Comparison of ENCODE assay signal across 8 cellular contexts in the genomic region with DNA sequence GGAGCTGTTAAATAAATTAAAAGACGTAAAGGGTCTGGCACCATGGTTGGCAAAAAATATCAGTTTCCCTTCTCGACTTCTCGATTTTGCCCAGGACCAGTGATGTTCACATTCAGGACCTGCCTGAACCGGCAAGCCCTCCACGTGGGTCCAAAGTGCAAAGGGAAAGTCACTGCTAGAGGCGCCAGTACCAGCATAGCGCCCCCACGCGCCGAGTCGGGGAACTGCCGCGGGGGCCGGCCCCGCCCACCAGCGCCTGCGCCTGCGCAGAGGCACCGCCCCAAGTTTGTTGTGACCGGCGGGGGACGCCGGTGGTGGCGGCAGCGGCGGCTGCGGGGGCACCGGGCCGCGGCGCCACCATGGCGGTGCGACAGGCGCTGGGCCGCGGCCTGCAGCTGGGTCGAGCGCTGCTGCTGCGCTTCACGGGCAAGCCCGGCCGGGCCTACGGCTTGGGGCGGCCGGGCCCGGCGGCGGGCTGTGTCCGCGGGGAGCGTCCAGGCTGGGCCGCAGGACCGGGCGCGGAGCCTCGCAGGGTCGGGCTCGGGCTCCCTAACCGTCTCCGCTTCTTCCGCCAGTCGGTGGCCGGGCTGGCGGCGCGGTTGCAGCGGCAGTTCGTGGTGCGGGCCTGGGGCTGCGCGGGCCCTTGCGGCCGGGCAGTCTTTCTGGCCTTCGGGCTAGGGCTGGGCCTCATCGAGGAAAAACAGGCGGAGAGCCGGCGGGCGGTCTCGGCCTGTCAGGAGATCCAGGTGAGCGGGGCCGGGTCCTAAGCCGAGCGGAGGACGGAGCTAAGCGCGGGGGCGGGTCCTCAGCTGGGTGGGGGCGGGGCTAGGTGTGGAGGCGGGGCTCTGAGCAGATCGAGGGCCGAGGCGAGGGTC. TPM values are rescaled to one million over a fixed set of nuclear protein-coding genes. Genes with fewer than 3 reads are reported as not detected.
DNase-seq lines count a peak whose midpoint lies in the region; ATAC-seq and TF ChIP-seq lines count a peak whose summit lies in the region.

A gene (plus strand): TSS at position 269 of the 875 bp plus-strand sequence. CDS start 91 bp downstream, at position 360.

- H3K9me3 ChIP-seq in mucosa of stomach (ENCODE audit: control insufficient read depth, low read length): no peaks in the 10 kb centered on the region

- H3K4me3 ChIP-seq in AG09309 (ENCODE audit: control insufficient read depth, low read depth, low read length) (peak within 1 kb of the TSS; percentile 66), mucosa of stomach (ENCODE audit: low read length) (peak within 1 kb of the TSS; percentile 86)

- DNase-seq in AG09309 (ENCODE audit: low read depth) (no peak), HuH-7 (ENCODE audit: low spot score) (peak; percentile 81), OCI-M1 (lab: John Stamatoyannopoulos, UW) (peak; percentile 92)
- DNase-seq in activated T-cell treated with anti-CD3 and anti-CD28 coated beads, Interleukin-2, amount 50 U/mL, for 48 hours: peak; percentile 98 to 99
- DNase-seq in stimulated activated CD8-positive, alpha-beta memory T cell treated with anti-CD3 and anti-CD28 coated beads, Interleukin-4, amount 100 ng/mL, for 48 hours: peak; percentile 93

- H3K27me3 ChIP-seq in mucosa of stomach (ENCODE audit: control insufficient read depth, insufficient read depth, low read length): peaks cover 4% of the 10 kb centered on the region

- peak; percentile 87 for ATAC-seq in esophagus mucosa

- TF ChIP-seq CTCF in AG09309 (IDR thresholded peaks at IDR 0.05; ENCODE audit: control insufficient read depth, insufficient read depth, low read depth, low read length, missing control alignments): peak; percentile 80

- H3K4me1 ChIP-seq in mucosa of stomach (ENCODE audit: control insufficient read depth, insufficient read depth, low read length): peaks cover 13% of the 10 kb centered on the region

- peak; percentile 22 for TF ChIP-seq POLR2A in GM19193 (IDR thresholded peaks at IDR 0.05; ENCODE audit: extremely low read depth, insufficient read depth, insufficient read length)

- H3K36me3 ChIP-seq in mucosa of stomach (ENCODE audit: control insufficient read depth, insufficient read depth, low read length): no peaks in the 10 kb centered on the region

- H3K9ac ChIP-seq in mucosa of stomach (ENCODE audit: low read length): peak within 1 kb of the TSS; percentile 89

RNA-seq across cellular contexts. Expression of the gene that starts here (rescaled TPM):
- total RNA-seq in esophagus mucosa: 36.8 TPM
